ENCODE assay signal across 15 cellular contexts in genomic region chr5:75320341-75320740, GRCh38. TPM values are rescaled to one million over a fixed set of nuclear protein-coding genes. Genes with fewer than 3 reads are reported as not detected.
DNase-seq lines count a peak whose midpoint lies in the region; ATAC-seq and TF ChIP-seq lines count a peak whose summit lies in the region.
"Had no signal": no experiment of that assay in that cellular context is flagged by ENCODE, and none has a peak within 500 bp of the region (broad histone marks: within the 10 kb centered on the region; RNA-seq: fewer than 3 reads in every experiment).

No MANE protein-coding gene starts in this region.

- H3K27ac ChIP-seq in SK-N-SH (ENCODE audit: low read depth in 2 of 2, low read length in 1 of 2) (peak overlapping the region in 1 of 2 experiments; percentile 91; a peak in 2 of 4 replicates), RWPE1 (peak overlapping the region; percentile 91), skin epidermis (peak overlapping the region in 13 of 21 experiments; percentile 0 to 74 (median 49))
- H3K27ac ChIP-seq: 22Rv1, dorsolateral prefrontal cortex, neural progenitor cell, transverse colon, VCaP had no signal

- H3K27me3 Mint-ChIP-seq in activated T-helper 17 cell treated with anti-CD3 and anti-CD28 coated beads, Interleukin-2, amount 50 U/mL, for 72 hours: no peaks in the 10 kb centered on the region

- 88% methylated on average over 10 of the region's 10 CpGs for WGBS in SK-N-SH (ENCODE audit: low lambda C conversion rate)

- H3K4me3 Mint-ChIP-seq in activated T-helper 17 cell treated with anti-CD3 and anti-CD28 coated beads, Interleukin-2, amount 50 U/mL, for 72 hours: no peak overlapping the region
- H3K4me3 Mint-ChIP-seq: activated naive CD8-positive, alpha-beta T cell treated with anti-CD3 and anti-CD28 coated beads, Interleukin-2, amount 50 U/mL, for 24 hours; neural progenitor cell had no signal

- no peaks in the 10 kb centered on the region for H3K36me3 ChIP-seq in SK-N-SH (replicated peaks in 1 of 2; ENCODE audit: control insufficient read depth in 1 of 2, insufficient read depth in 2 of 2, low read length in 1 of 2)
- H3K36me3 ChIP-seq: neural progenitor cell, transverse colon had no signal

- POLR2A ChIA-PET in SK-N-SH (lab: Yijun Ruan, JAX): no interaction called here
- POLR2A ChIA-PET in RWPE1 (lab: Yijun Ruan, JAX; ENCODE audit: low non-redundant PET): interaction anchor here (1.0 to 1.3 kb wide), 2 partner anchors 17 kb away, joined by 3 to 7 read pairs; partner anchors contain the start of gene HMGCR

- peaks cover 12% of the 10 kb centered on the region for H3K4me1 Mint-ChIP-seq in activated T-helper 17 cell treated with anti-CD3 and anti-CD28 coated beads, Interleukin-2, amount 50 U/mL, for 72 hours

- no peak overlapping the region for H3K27ac Mint-ChIP-seq in activated T-helper 17 cell treated with anti-CD3 and anti-CD28 coated beads, Interleukin-2, amount 50 U/mL, for 72 hours
- H3K27ac Mint-ChIP-seq: activated naive CD8-positive, alpha-beta T cell treated with anti-CD3 and anti-CD28 coated beads, Interleukin-2, amount 50 U/mL, for 24 hours; neural progenitor cell had no signal

- H3K9me3 Mint-ChIP-seq in activated T-helper 17 cell treated with anti-CD3 and anti-CD28 coated beads, Interleukin-2, amount 50 U/mL, for 72 hours: no peaks in the 10 kb centered on the region
- H3K9me3 Mint-ChIP-seq: activated naive CD8-positive, alpha-beta T cell treated with anti-CD3 and anti-CD28 coated beads, Interleukin-2, amount 50 U/mL, for 24 hours; neural progenitor cell had no signal

- no peak overlapping the region for H3K4me3 ChIP-seq in SK-N-SH (ENCODE audit: low read depth in 2 of 2, low read length in 1 of 2)
- no peak overlapping the region for H3K4me3 ChIP-seq in skin epidermis
- H3K4me3 ChIP-seq: dorsolateral prefrontal cortex, neural progenitor cell, transverse colon had no signal

- H4K20me1 ChIP-seq in SK-N-SH (ENCODE audit: insufficient read depth): no peaks in the 10 kb centered on the region

- no peak for TF ChIP-seq EP300 in SK-N-SH (IDR thresholded peaks at IDR 0.05; ENCODE audit: borderline replicate concordance in 1 of 2, low read depth in 1 of 2, low read length in 1 of 2)

- H3K79me2 ChIP-seq in SK-N-SH (ENCODE audit: insufficient read depth): no peaks in the 10 kb centered on the region

- no peaks in the 10 kb centered on the region for H3K9me2 ChIP-seq in SK-N-SH

- DNase-seq in SK-N-SH: no peak
- no peak for DNase-seq in RWPE1 (ENCODE audit: low spot score)
- DNase-seq in glomerular visceral epithelial cell (ENCODE audit: extremely low spot score): peak; percentile 53
- no peak for DNase-seq in DMS 273 (lab: John Stamatoyannopoulos, UW; ENCODE audit: unreplicated experiment)
- DNase-seq: dorsolateral prefrontal cortex, NCI-H2227 treated with DMSO at 0.1 percent for 48 hours, transverse colon had no signal

- no peaks in the 10 kb centered on the region for H3K27me3 ChIP-seq in SK-N-SH (ENCODE audit: insufficient read depth)
- H3K27me3 ChIP-seq: dorsolateral prefrontal cortex, neural progenitor cell, transverse colon had no signal

- H3K4me2 ChIP-seq in SK-N-SH: peak overlapping the region; percentile 69
- H3K4me2 ChIP-seq: neural progenitor cell had no signal

- no peak for TF ChIP-seq RAD21 in SK-N-SH (IDR thresholded peaks at IDR 0.05; ENCODE audit: low read length)

- peak overlapping the region; percentile 19; the same call in 1 of the 2 replicates for H2AFZ ChIP-seq in SK-N-SH (ENCODE audit: low read depth)

- H3F3A ChIP-seq in SK-N-SH (replicated peaks; ENCODE audit: insufficient read depth): peaks cover 20% of the 10 kb centered on the region

- no peak overlapping the region for H3K9ac ChIP-seq in SK-N-SH
- H3K9ac ChIP-seq: neural progenitor cell had no signal

- H3K36me3 Mint-ChIP-seq in activated T-helper 17 cell treated with anti-CD3 and anti-CD28 coated beads, Interleukin-2, amount 50 U/mL, for 72 hours (ENCODE audit: low read depth): no peaks in the 10 kb centered on the region
- H3K36me3 Mint-ChIP-seq: neural progenitor cell had no signal

- ATAC-seq in SK-N-SH treated with all-trans-retinoic acid at 6 μM for 48 hours (no peak), HG03175 (IDR thresholded peaks at IDR 0.05; ENCODE audit: unreplicated experiment) (no peak)
- ATAC-seq in activated T-helper 17 cell treated with anti-CD3 and anti-CD28 coated beads, Interleukin-2, amount 50 U/mL, for 72 hours (replicated peaks): no peak

- TF ChIP-seq CTCF in SK-N-SH (IDR thresholded peaks at IDR 0.05) (no peak), RWPE1 (conservative IDR thresholded peaks at IDR 0.05; ENCODE audit: low read depth) (no peak)

- H3K4me1 ChIP-seq in SK-N-SH (ENCODE audit: control insufficient read depth in 1 of 2, insufficient read depth in 2 of 2, low read depth in 1 of 2, low read length in 1 of 2): peaks cover 0 to 12% of the 10 kb centered on the region in 2 experiments; a peak in 2 of 4 replicates
- H3K4me1 ChIP-seq: neural progenitor cell had no signal

- CTCF ChIA-PET in SK-N-SH (lab: Yijun Ruan, JAX) (no interaction called here), RWPE1 (lab: Yijun Ruan, JAX) (no interaction called here)

- no peaks in the 10 kb centered on the region for H3K9me3 ChIP-seq in SK-N-SH
- H3K9me3 ChIP-seq: transverse colon had no signal

TF ChIP-seq in SK-N-SH, 30 proteins besides CTCF, POLR2A, EP300 and RAD21 (continues in another document):
- TF ChIP-seq TCF12 (IDR thresholded peaks at IDR 0.05) (no peak), GATA2 (CRISPR knock-in tag; IDR thresholded peaks at IDR 0.05) (no peak), RXRA (IDR thresholded peaks at IDR 0.05; ENCODE audit: borderline replicate concordance, low read depth) (no peak), RCOR1 (IDR thresholded peaks at IDR 0.05; ENCODE audit: low read length) (no peak), GABPA (IDR thresholded peaks at IDR 0.05; ENCODE audit: low read depth) (no peak), FOSL2 (IDR thresholded peaks at IDR 0.05; ENCODE audit: borderline replicate concordance, low read depth) (no peak)
- TF ChIP-seq, protein P1, sequence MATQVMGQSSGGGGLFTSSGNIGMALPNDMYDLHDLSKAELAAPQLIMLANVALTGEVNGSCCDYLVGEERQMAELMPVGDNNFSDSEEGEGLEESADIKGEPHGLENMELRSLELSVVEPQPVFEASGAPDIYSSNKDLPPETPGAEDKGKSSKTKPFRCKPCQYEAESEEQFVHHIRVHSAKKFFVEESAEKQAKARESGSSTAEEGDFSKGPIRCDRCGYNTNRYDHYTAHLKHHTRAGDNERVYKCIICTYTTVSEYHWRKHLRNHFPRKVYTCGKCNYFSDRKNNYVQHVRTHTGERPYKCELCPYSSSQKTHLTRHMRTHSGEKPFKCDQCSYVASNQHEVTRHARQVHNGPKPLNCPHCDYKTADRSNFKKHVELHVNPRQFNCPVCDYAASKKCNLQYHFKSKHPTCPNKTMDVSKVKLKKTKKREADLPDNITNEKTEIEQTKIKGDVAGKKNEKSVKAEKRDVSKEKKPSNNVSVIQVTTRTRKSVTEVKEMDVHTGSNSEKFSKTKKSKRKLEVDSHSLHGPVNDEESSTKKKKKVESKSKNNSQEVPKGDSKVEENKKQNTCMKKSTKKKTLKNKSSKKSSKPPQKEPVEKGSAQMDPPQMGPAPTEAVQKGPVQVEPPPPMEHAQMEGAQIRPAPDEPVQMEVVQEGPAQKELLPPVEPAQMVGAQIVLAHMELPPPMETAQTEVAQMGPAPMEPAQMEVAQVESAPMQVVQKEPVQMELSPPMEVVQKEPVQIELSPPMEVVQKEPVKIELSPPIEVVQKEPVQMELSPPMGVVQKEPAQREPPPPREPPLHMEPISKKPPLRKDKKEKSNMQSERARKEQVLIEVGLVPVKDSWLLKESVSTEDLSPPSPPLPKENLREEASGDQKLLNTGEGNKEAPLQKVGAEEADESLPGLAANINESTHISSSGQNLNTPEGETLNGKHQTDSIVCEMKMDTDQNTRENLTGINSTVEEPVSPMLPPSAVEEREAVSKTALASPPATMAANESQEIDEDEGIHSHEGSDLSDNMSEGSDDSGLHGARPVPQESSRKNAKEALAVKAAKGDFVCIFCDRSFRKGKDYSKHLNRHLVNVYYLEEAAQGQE (IDR thresholded peaks at IDR 0.05; ENCODE audit: low read depth, low read length): no peak

TF ChIP-seq in SK-N-SH treated with all-trans-retinoic acid at 6 μM for 48 hours, 23 proteins besides CTCF, POLR2A, EP300 and RAD21 (continues in another document):
- no peak for TF ChIP-seq ZFP30 (CRISPR knock-in tag; IDR thresholded peaks at IDR 0.05)
- TF ChIP-seq, protein P2, sequence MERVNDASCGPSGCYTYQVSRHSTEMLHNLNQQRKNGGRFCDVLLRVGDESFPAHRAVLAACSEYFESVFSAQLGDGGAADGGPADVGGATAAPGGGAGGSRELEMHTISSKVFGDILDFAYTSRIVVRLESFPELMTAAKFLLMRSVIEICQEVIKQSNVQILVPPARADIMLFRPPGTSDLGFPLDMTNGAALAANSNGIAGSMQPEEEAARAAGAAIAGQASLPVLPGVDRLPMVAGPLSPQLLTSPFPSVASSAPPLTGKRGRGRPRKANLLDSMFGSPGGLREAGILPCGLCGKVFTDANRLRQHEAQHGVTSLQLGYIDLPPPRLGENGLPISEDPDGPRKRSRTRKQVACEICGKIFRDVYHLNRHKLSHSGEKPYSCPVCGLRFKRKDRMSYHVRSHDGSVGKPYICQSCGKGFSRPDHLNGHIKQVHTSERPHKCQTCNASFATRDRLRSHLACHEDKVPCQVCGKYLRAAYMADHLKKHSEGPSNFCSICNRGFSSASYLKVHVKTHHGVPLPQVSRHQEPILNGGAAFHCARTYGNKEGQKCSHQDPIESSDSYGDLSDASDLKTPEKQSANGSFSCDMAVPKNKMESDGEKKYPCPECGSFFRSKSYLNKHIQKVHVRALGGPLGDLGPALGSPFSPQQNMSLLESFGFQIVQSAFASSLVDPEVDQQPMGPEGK (CRISPR knock-in tag; IDR thresholded peaks at IDR 0.05; ENCODE audit: borderline replicate concordance): no peak
- TF ChIP-seq CSRNP3 (CRISPR knock-in tag; IDR thresholded peaks at IDR 0.05): no peak
- no peak for TF ChIP-seq TOX (CRISPR knock-in tag; IDR thresholded peaks at IDR 0.05; ENCODE audit: borderline replicate concordance)

RNA-seq across cellular contexts. Expression of gene HMGCR, which starts 16.7 kb away (rescaled TPM):
- polyA plus RNA-seq in SK-N-SH (2012; rRNA removed): 8.2 and 11.0 TPM in 2 replicates
- polyA plus RNA-seq in SK-N-SH (2012; cell fraction: cytosol; rRNA removed): 11.1 and 11.2 TPM in 2 replicates
- 9.2 and 25.1 TPM in 2 replicates for polyA plus RNA-seq in SK-N-SH (2012; cell fraction: nucleus; rRNA removed)
- total RNA-seq in activated T-helper 17 cell treated with anti-CD3 and anti-CD28 coated beads, Interleukin-2, amount 50 U/mL, for 72 hours: 10 to 100 TPM; 47.3 to 49.4 TPM
